In genomic region chr7:27843584-27844305, GRCh38 we compare ENCODE assay signal across 21 cellular contexts.
"Had no signal": no experiment of that assay in that cellular context is flagged by ENCODE, and none has a peak within 500 bp of the region (broad histone marks: within the 10 kb centered on the region; RNA-seq: fewer than 3 reads in every experiment).

No MANE protein-coding gene starts in this region.

- H3K27me3 ChIP-seq: MG63, SJCRH30 had no signal

- H3K9me3 ChIP-seq: MG63, SJCRH30 had no signal

- H3K36me3 ChIP-seq: SJCRH30 had no signal

- H3K4me3 ChIP-seq: MG63, SJCRH30 had no signal

- H3K4me1 ChIP-seq: SJCRH30 had no signal

- H3K27ac ChIP-seq: HL-60, SJCRH30 had no signal

- DNase-seq: Karpas-422, KG1, MG63, NCI-H1092, NCI-H1105 treated with DMSO at 0.1 percent for 48 hours, NCI-H1417 treated with DMSO at 0.1 percent for 48 hours, NCI-H146, NCI-H1694 treated with DMSO at 0.1 percent for 48 hours, NCI-H1930, NCI-H2081, NCI-H2107, NCI-H2227 treated with DMSO at 0.1 percent for 48 hours, NCI-H526 treated with DMSO at 0.1 percent for 48 hours, NCI-H748 treated with DMSO at 0.1 percent for 48 hours, PC-3, SHP77 treated with DMSO at 0.1 percent for 48 hours, SJCRH30 had no signal

- ATAC-seq: Panc1, PC-3, Right ventricle myocardium inferior, SK-N-SH treated with all-trans-retinoic acid at 6 μM for 48 hours had no signal
